ENCODE assay signal across 2 cellular contexts in genomic region chr22:41028841-41029240, GRCh38.
TF ChIP-seq lines count a peak whose summit lies in the region.

No MANE protein-coding gene starts in this region.

TF ChIP-seq in IMR-90, 13 proteins besides CTCF, POLR2A, EP300 and RAD21 (continued from another document):
- TF ChIP-seq ELK1 (IDR thresholded peaks at IDR 0.05; ENCODE audit: borderline replicate concordance, low read depth, low read length) = no peak
- TF ChIP-seq USF2 (IDR thresholded peaks at IDR 0.05; ENCODE audit: low read depth, low read length) = no peak
- TF ChIP-seq CEBPB (IDR thresholded peaks at IDR 0.05; ENCODE audit: low read depth, low read length) = peak; percentile 82
- TF ChIP-seq FOS (IDR thresholded peaks at IDR 0.05; ENCODE audit: low read depth, low read length) = peak; percentile 91
- TF ChIP-seq MAFK (IDR thresholded peaks at IDR 0.05; ENCODE audit: low read depth, low read length) = no peak

TF ChIP-seq in K562, 482 proteins besides CTCF, POLR2A, EP300 and RAD21 (continued from another document):
- TF ChIP-seq ATF3 (IDR thresholded peaks at IDR 0.05) (peak; percentile 51; the same call in 1 of the 2 replicates), ATF3 (CRISPR knock-in tag; conservative IDR thresholded peaks at IDR 0.05) (no peak), MAFK (IDR thresholded peaks at IDR 0.05; ENCODE audit: low read length) (no peak)
